ENCODE assay signal across 1 cellular context in genomic region chr1:59570524-59570923, GRCh38.
TF ChIP-seq lines count a peak whose summit lies in the region.

No MANE protein-coding gene starts in this region.

TF ChIP-seq in SK-N-SH treated with all-trans-retinoic acid at 6 μM for 48 hours, 23 proteins besides CTCF, POLR2A, EP300 and RAD21 (continued from another document):
- TF ChIP-seq ZC3H10 (CRISPR knock-in tag; IDR thresholded peaks at IDR 0.05) (no peak), GLIS3 (CRISPR knock-in tag; IDR thresholded peaks at IDR 0.05) (no peak), SNAI2 (CRISPR knock-in tag; IDR thresholded peaks at IDR 0.05) (no peak), ESRRG (CRISPR knock-in tag; IDR thresholded peaks at IDR 0.05) (no peak), PPARA (CRISPR knock-in tag; IDR thresholded peaks at IDR 0.05; ENCODE audit: borderline replicate concordance) (no peak), TOX (CRISPR knock-in tag; IDR thresholded peaks at IDR 0.05; ENCODE audit: borderline replicate concordance) (no peak), ZNF8 (CRISPR knock-in tag; IDR thresholded peaks at IDR 0.05) (no peak)
- TF ChIP-seq, protein P1, sequence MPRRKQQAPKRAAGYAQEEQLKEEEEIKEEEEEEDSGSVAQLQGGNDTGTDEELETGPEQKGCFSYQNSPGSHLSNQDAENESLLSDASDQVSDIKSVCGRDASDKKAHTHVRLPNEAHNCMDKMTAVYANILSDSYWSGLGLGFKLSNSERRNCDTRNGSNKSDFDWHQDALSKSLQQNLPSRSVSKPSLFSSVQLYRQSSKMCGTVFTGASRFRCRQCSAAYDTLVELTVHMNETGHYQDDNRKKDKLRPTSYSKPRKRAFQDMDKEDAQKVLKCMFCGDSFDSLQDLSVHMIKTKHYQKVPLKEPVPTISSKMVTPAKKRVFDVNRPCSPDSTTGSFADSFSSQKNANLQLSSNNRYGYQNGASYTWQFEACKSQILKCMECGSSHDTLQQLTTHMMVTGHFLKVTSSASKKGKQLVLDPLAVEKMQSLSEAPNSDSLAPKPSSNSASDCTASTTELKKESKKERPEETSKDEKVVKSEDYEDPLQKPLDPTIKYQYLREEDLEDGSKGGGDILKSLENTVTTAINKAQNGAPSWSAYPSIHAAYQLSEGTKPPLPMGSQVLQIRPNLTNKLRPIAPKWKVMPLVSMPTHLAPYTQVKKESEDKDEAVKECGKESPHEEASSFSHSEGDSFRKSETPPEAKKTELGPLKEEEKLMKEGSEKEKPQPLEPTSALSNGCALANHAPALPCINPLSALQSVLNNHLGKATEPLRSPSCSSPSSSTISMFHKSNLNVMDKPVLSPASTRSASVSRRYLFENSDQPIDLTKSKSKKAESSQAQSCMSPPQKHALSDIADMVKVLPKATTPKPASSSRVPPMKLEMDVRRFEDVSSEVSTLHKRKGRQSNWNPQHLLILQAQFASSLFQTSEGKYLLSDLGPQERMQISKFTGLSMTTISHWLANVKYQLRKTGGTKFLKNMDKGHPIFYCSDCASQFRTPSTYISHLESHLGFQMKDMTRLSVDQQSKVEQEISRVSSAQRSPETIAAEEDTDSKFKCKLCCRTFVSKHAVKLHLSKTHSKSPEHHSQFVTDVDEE (CRISPR knock-in tag; IDR thresholded peaks at IDR 0.05): no peak
